15 cellular contexts compared by ENCODE assay signal in the genomic region with DNA sequence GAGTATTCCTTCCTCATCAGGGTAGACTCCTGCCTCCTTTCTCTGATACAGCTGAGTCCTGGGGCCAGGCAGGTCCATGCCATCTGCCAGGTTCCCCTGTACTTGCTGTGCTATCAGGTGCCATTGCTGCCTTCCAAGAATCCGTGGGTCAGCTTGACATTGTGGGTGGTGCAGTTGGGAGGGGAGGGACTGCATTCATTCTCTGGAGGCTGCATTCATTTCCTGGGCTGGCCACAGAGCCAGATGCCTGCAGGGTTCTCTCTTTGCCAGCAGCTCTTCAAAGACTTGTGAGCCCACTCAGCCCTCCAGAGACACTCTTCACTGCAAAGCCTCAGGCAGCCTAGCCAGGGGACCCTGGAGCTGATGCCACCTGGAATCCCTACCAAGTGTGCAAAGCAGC. TPM values are rescaled to one million over a fixed set of nuclear protein-coding genes. Genes with fewer than 3 reads are reported as not detected.
A peak's percentile ranks its signal among the peaks of the same experiment; 100 is the strongest.
DNase-seq lines count a peak whose midpoint lies in the region; TF ChIP-seq lines count a peak whose summit lies in the region.
"Had no signal": no experiment of that assay in that cellular context is flagged by ENCODE, and none has a peak within 500 bp of the region (broad histone marks: within the 10 kb centered on the region; RNA-seq: fewer than 3 reads in every experiment).

No MANE protein-coding gene starts in this region.

- H3K9me3 ChIP-seq in MG63 (no peaks in the 10 kb centered on the region), adipocyte (ENCODE audit: control insufficient read depth, low read length) (no peaks in the 10 kb centered on the region), osteoblast (ENCODE audit: low read depth, low read length) (no peaks in the 10 kb centered on the region)

- H3K9ac ChIP-seq in adipocyte (ENCODE audit: low read length) = no peak overlapping the region

- peak overlapping the region; percentile 37 for H3K4me2 ChIP-seq in osteoblast (ENCODE audit: insufficient read depth, low read length)

- POLR2A ChIA-PET in RWPE1 (lab: Yijun Ruan, JAX; ENCODE audit: low non-redundant PET) = no interaction called here

- CTCF ChIA-PET in RWPE1 (lab: Yijun Ruan, JAX) = no interaction called here

- H3K27ac ChIP-seq in osteoblast (ENCODE audit: low read depth, low read length) (peak overlapping the region; percentile 61), RWPE1 (no peak overlapping the region)

- H3K4me3 ChIP-seq in MG63 = peak overlapping the region; percentile 37
- H3K4me3 ChIP-seq in adipocyte (ENCODE audit: low read length) = no peak overlapping the region
- no peak overlapping the region for H3K4me3 ChIP-seq in osteoblast (ENCODE audit: insufficient read depth, low read length)

- H3K4me1 ChIP-seq in adipocyte (ENCODE audit: control insufficient read depth, insufficient read depth, low read length) = peaks cover 11% of the 10 kb centered on the region
- H3K4me1 ChIP-seq in osteoblast (ENCODE audit: insufficient read depth, low read length) = peaks cover 50% of the 10 kb centered on the region

- no peaks in the 10 kb centered on the region for H4K20me1 ChIP-seq in osteoblast (ENCODE audit: insufficient read depth, low read length)

- no peaks in the 10 kb centered on the region for H3K79me2 ChIP-seq in osteoblast (ENCODE audit: insufficient read depth, low read length)

- H3K27me3 ChIP-seq in MG63 = no peaks in the 10 kb centered on the region
- H3K27me3 ChIP-seq in adipocyte (replicated peaks; ENCODE audit: control insufficient read depth, insufficient read depth, low read length) = no peaks in the 10 kb centered on the region
- no peaks in the 10 kb centered on the region for H3K27me3 ChIP-seq in osteoblast (ENCODE audit: insufficient read depth, low read length)

- in situ Hi-C loops in KBM-7 (cut with MboI; ENCODE audit: low pct_unique_long_range_greater_than_20kb, low sequenced_read_pairs) = no loop called here

- H2AFZ ChIP-seq in osteoblast (ENCODE audit: low read length) = no peak overlapping the region

- TF ChIP-seq CTCF in osteoblast (IDR thresholded peaks at IDR 0.05; ENCODE audit: extremely low read depth, low read depth, low read length) (no peak), RWPE1 (conservative IDR thresholded peaks at IDR 0.05; ENCODE audit: low read depth) (no peak)

- H3K36me3 ChIP-seq in MG63 (no peaks in the 10 kb centered on the region), adipocyte (ENCODE audit: control insufficient read depth, insufficient read depth, low read length, severe bottlenecking) (no peaks in the 10 kb centered on the region), osteoblast (ENCODE audit: insufficient read depth, low read length) (no peaks in the 10 kb centered on the region)

- DNase-seq in ELF-1 (ENCODE audit: low read depth, low spot score) (peak; percentile 63), MG63 (peak; percentile 86), adipocyte (ENCODE audit: low read depth) (peak; percentile 32), osteoblast (ENCODE audit: insufficient read length, low spot score, missing footprints) (no peak), RWPE1 (ENCODE audit: low spot score) (no peak), NCI-H2107 (lab: John Stamatoyannopoulos, UW) (no peak), KBM-7 (no peak)
- DNase-seq in stimulated activated naive CD4-positive, alpha-beta T cell (lab: John Stamatoyannopoulos, UW) = no peak
- DNase-seq: activated CD8-positive, alpha-beta memory T cell treated with anti-CD3 and anti-CD28 coated beads for 24 hours; CD4-positive, alpha-beta memory T cell; H9; MM.1S; natural killer cell; NCI-H2227 treated with DMSO at 0.1 percent for 48 hours had no signal

RNA-seq across cellular contexts. Expression of a gene that starts 20.7 kb away (rescaled TPM):
- 6.0 and 7.0 TPM in 2 replicates for total RNA-seq in MG63 (2014; rRNA removed; shearing (Covaris generic); ENCODE audit: low replicate concordance)
- total RNA-seq in osteoblast = 0.72 and 0.88 TPM in 2 replicates
- total RNA-seq: CD4-positive, alpha-beta memory T cell; glomerular endothelial cell; H9; natural killer cell had no signal

Comparison
In these comparisons a context has a peak if more than half of its experiments do, and no peak if none do; other contexts are left out.
1. DNase-seq: peak in ELF-1 (single experiment), MG63 (single experiment) and adipocyte (single experiment); none in osteoblast (single experiment), RWPE1 (single experiment), stimulated activated naive CD4-positive, alpha-beta T cell (0 of 6), NCI-H2107 (single experiment) and KBM-7 (single experiment).